In genomic region chr21:42019706-42020105, GRCh38 we compare ENCODE assay signal across 33 cellular contexts. TPM values are rescaled to one million over a fixed set of nuclear protein-coding genes. Genes with fewer than 3 reads are reported as not detected.
"Had no signal": no experiment of that assay in that cellular context is flagged by ENCODE, and none has a peak within 500 bp of the region (broad histone marks: within the 10 kb centered on the region; RNA-seq: fewer than 3 reads in every experiment).

No MANE protein-coding gene starts in this region.

- H3K4me1 ChIP-seq: body of pancreas, gastroesophageal sphincter had no signal

- H3K9me3 ChIP-seq: adrenal gland, body of pancreas, gastroesophageal sphincter had no signal

- H3K27ac Mint-ChIP-seq: activated B cell treated with CpG ODN at 0.5 μM for 24 hours; activated CD8-positive, alpha-beta T cell treated with anti-CD3 and anti-CD28 coated beads for 36 hours; activated naive CD4-positive, alpha-beta T cell treated with anti-CD3 and anti-CD28 coated beads for 36 hours; activated naive CD4-positive, alpha-beta T cell treated with anti-CD3 and anti-CD28 coated beads, Interleukin-2, amount 50 U/mL, for 24 hours; activated naive CD8-positive, alpha-beta T cell treated with anti-CD3 and anti-CD28 coated beads for 36 hours; activated naive CD8-positive, alpha-beta T cell treated with anti-CD3 and anti-CD28 coated beads, Interleukin-2, amount 50 U/mL, for 24 hours; activated T-helper 17 cell treated with anti-CD3 and anti-CD28 coated beads, Interleukin-2, amount 50 U/mL, for 72 hours; effector memory CD8-positive, alpha-beta T cell; T-helper 17 cell; T-helper 2 cell treated with Interferon-gamma antibody and Interleukin-4, amounts not matched to agents 5 μg/mL and 100 μg/mL, for 36 hours had no signal

- H3K4me1 Mint-ChIP-seq: activated B cell treated with CpG ODN at 0.5 μM for 24 hours; activated naive CD4-positive, alpha-beta T cell treated with anti-CD3 and anti-CD28 coated beads, Interleukin-2, amount 50 U/mL, for 24 hours; activated naive CD8-positive, alpha-beta T cell treated with anti-CD3 and anti-CD28 coated beads for 36 hours; activated naive CD8-positive, alpha-beta T cell treated with anti-CD3 and anti-CD28 coated beads, Interleukin-2, amount 50 U/mL, for 24 hours; activated T-helper 17 cell treated with anti-CD3 and anti-CD28 coated beads, Interleukin-2, amount 50 U/mL, for 72 hours had no signal

- H3K36me3 Mint-ChIP-seq: activated naive CD4-positive, alpha-beta T cell treated with anti-CD3 and anti-CD28 coated beads, Interleukin-2, amount 50 U/mL, for 24 hours had no signal

- H3K27me3 ChIP-seq: adrenal gland, body of pancreas had no signal

- H3K27ac ChIP-seq: adrenal gland, body of pancreas, esophagus muscularis mucosa, gastroesophageal sphincter, WERI-Rb-1 had no signal

- H3K4me3 Mint-ChIP-seq: activated B cell treated with CpG ODN at 0.5 μM for 24 hours; activated CD8-positive, alpha-beta T cell treated with anti-CD3 and anti-CD28 coated beads for 36 hours; activated naive CD4-positive, alpha-beta T cell treated with anti-CD3 and anti-CD28 coated beads for 36 hours; activated naive CD4-positive, alpha-beta T cell treated with anti-CD3 and anti-CD28 coated beads, Interleukin-2, amount 50 U/mL, for 24 hours; activated naive CD8-positive, alpha-beta T cell treated with anti-CD3 and anti-CD28 coated beads for 36 hours; activated naive CD8-positive, alpha-beta T cell treated with anti-CD3 and anti-CD28 coated beads, Interleukin-2, amount 50 U/mL, for 24 hours; activated T-cell treated with anti-CD3 and anti-CD28 coated beads, Interleukin-2, amount 50 U/mL, for 4 hours; activated T-helper 17 cell treated with anti-CD3 and anti-CD28 coated beads, Interleukin-2, amount 50 U/mL, for 72 hours; effector memory CD8-positive, alpha-beta T cell; T-helper 17 cell; T-helper 2 cell treated with Interferon-gamma antibody and Interleukin-4, amounts not matched to agents 5 μg/mL and 100 μg/mL, for 36 hours had no signal

- H3K9me3 Mint-ChIP-seq: activated naive CD4-positive, alpha-beta T cell treated with anti-CD3 and anti-CD28 coated beads, Interleukin-2, amount 50 U/mL, for 24 hours; activated naive CD8-positive, alpha-beta T cell treated with anti-CD3 and anti-CD28 coated beads for 36 hours; activated naive CD8-positive, alpha-beta T cell treated with anti-CD3 and anti-CD28 coated beads, Interleukin-2, amount 50 U/mL, for 24 hours; effector memory CD8-positive, alpha-beta T cell had no signal

- DNase-seq: activated B cell treated with CpG ODN at 0.5 μM for 24 hours; activated CD4-positive, alpha-beta T cell treated with anti-CD3 and anti-CD28 coated beads for 48 hours; activated CD4-positive, alpha-beta T cell treated with anti-CD3 and anti-CD28 coated beads, Interleukin-2, amount 50 U/mL, for 1 hour; activated CD4-positive, alpha-beta T cell treated with anti-CD3 and anti-CD28 coated beads, Interleukin-2, amount 50 U/mL, for 48 hours; activated CD8-positive, alpha-beta memory T cell treated with anti-CD3 and anti-CD28 coated beads for 24 hours; activated CD8-positive, alpha-beta T cell treated with anti-CD3 and anti-CD28 coated beads for 36 hours; activated effector memory CD4-positive, alpha-beta T cell treated with Interleukin-2 at 50 U/mL for 16 hours; activated gamma-delta T cell treated with Interleukin-2 at 50 U/mL for 16 hours; activated naive CD4-positive, alpha-beta T cell treated with anti-CD3 and anti-CD28 coated beads for 36 hours; activated naive CD8-positive, alpha-beta T cell treated with anti-CD3 and anti-CD28 coated beads for 36 hours; activated naive CD8-positive, alpha-beta T cell treated with anti-CD3 and anti-CD28 coated beads, Interleukin-2, amount 50 U/mL, for 24 hours; activated T-cell treated with anti-CD3 and anti-CD28 coated beads, Interleukin-2, amount 50 U/mL, for 4 hours; adrenal gland; amygdala; aorta; caudate nucleus; cortex of kidney; dermis blood vessel endothelial cell; effector CD4-positive, alpha-beta T cell; effector memory CD8-positive, alpha-beta T cell; erythroblast; foreskin melanocyte; T-helper 1 cell; T-helper 17 cell; T1000; WERI-Rb-1 had no signal

- H3K4me3 ChIP-seq: adrenal gland, body of pancreas, esophagus muscularis mucosa, gastroesophageal sphincter had no signal

- H3K36me3 ChIP-seq: adrenal gland, esophagus muscularis mucosa, gastroesophageal sphincter, WERI-Rb-1 had no signal

- H3K27me3 Mint-ChIP-seq: activated CD8-positive, alpha-beta T cell treated with anti-CD3 and anti-CD28 coated beads for 36 hours; activated naive CD4-positive, alpha-beta T cell treated with anti-CD3 and anti-CD28 coated beads, Interleukin-2, amount 50 U/mL, for 24 hours; activated naive CD8-positive, alpha-beta T cell treated with anti-CD3 and anti-CD28 coated beads for 36 hours; activated naive CD8-positive, alpha-beta T cell treated with anti-CD3 and anti-CD28 coated beads, Interleukin-2, amount 50 U/mL, for 24 hours; activated T-helper 17 cell treated with anti-CD3 and anti-CD28 coated beads, Interleukin-2, amount 50 U/mL, for 72 hours had no signal

RNA-seq across cellular contexts. Expression of gene UMODL1, which starts 51.4 kb away (rescaled TPM):
- total RNA-seq: activated CD8-positive, alpha-beta T cell treated with anti-CD3 and anti-CD28 coated beads for 36 hours; activated naive CD4-positive, alpha-beta T cell treated with anti-CD3 and anti-CD28 coated beads for 36 hours; activated naive CD8-positive, alpha-beta T cell treated with anti-CD3 and anti-CD28 coated beads for 36 hours; activated T-cell treated with anti-CD3 and anti-CD28 coated beads, Interleukin-2, amount 50 U/mL, for 4 hours; body of pancreas; chondrocyte; dermis blood vessel endothelial cell; gastroesophageal sphincter had no signal
- polyA plus RNA-seq: aorta had no signal
